ENCODE assay signal across 1 cellular context in genomic region chr12:82818276-82819035, GRCh38.
TF ChIP-seq lines count a peak whose summit lies in the region.

No MANE protein-coding gene starts in this region.

TF ChIP-seq in GM12878, 131 proteins besides CTCF, POLR2A, EP300 and RAD21 (continued from another document):
- no peak for TF ChIP-seq IRF4 (IDR thresholded peaks at IDR 0.05; ENCODE audit: low read depth, low read length)
- no peak for TF ChIP-seq HDAC6 (IDR thresholded peaks at IDR 0.05; ENCODE audit: unreplicated experiment)
- no peak for TF ChIP-seq RUNX3 (IDR thresholded peaks at IDR 0.05; ENCODE audit: low read length)
- TF ChIP-seq ZSCAN29 (IDR thresholded peaks at IDR 0.05): no peak
- no peak for TF ChIP-seq BCLAF1 (IDR thresholded peaks at IDR 0.05)
